ENCODE assay signal across 18 cellular contexts in genomic region chr3:17292556-17292955, GRCh38.
DNase-seq lines count a peak whose midpoint lies in the region; ATAC-seq lines count a peak whose summit lies in the region.
"Had no signal": no experiment of that assay in that cellular context is flagged by ENCODE, and none has a peak within 500 bp of the region (broad histone marks: within the 10 kb centered on the region; RNA-seq: fewer than 3 reads in every experiment).

No MANE protein-coding gene starts in this region.

- ATAC-seq in GM19328 (IDR thresholded peaks at IDR 0.05; ENCODE audit: unreplicated experiment) (no peak), GM21367 (IDR thresholded peaks at IDR 0.05; ENCODE audit: unreplicated experiment) (no peak), HG02763 (IDR thresholded peaks at IDR 0.05; ENCODE audit: unreplicated experiment) (no peak)
- ATAC-seq: CD8-positive, alpha-beta T cell; GM12878; HCT116 had no signal

- DNase-seq in COLO829 (ENCODE audit: low spot score) (peak; percentile 3), HuH-7.5 (ENCODE audit: low spot score) (peak; percentile 24), amniotic epithelial cell (ENCODE audit: low read depth) (peak; percentile 47), foreskin melanocyte (peak; percentile 14), NCI-H524 treated with DMSO at 0.1 percent for 48 hours (lab: John Stamatoyannopoulos, UW) (no peak)
- DNase-seq: CD4-positive, CD25-positive, alpha-beta regulatory T cell; CD8-positive, alpha-beta T cell; DMS 273 treated with DMSO at 0.1 percent for 48 hours; DMS79; EL; GDM1; GM23248; H7 had no signal
